12 cellular contexts compared by ENCODE assay signal in the genomic region with DNA sequence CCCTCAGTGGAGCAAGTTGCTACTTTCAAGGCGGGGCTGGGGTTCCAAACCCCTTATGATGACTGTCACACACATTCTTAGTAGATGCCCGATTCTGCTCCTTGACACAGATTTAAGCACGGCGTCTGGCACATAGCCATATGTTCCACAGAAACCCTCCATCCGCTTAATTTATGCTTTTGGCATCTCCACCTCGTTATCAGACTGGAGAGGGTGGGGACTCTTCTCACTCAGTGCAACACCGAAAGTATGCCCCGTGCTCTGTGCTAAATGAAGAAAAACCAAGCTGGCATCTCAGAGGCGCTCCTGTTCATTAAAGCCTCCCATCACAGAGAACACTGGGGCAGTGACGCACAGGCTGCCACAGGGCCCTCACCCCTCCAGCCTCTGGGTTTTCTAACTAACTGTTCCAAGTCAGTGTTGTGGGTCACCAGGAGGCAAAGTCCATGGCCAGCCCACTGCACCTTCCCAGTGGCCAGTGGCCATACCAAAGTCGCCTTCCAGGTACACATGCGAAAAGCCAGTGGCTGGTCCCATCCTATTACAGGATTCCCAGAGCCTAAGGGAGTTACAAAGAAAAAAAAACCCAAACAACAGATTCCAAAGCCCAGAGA. TPM values are rescaled to one million over a fixed set of nuclear protein-coding genes. Genes with fewer than 3 reads are reported as not detected.
DNase-seq lines count a peak whose midpoint lies in the region; ATAC-seq and TF ChIP-seq lines count a peak whose summit lies in the region.
"Had no signal": no experiment of that assay in that cellular context is flagged by ENCODE, and none has a peak within 500 bp of the region (broad histone marks: within the 10 kb centered on the region; RNA-seq: fewer than 3 reads in every experiment).

No MANE protein-coding gene starts in this region.

- peak overlapping the region; percentile 76 for H3K27ac Mint-ChIP-seq in activated CD8-positive, alpha-beta T cell treated with anti-CD3 and anti-CD28 coated beads for 36 hours
- H3K27ac Mint-ChIP-seq in naive thymus-derived CD8-positive, alpha-beta T cell, result peak overlapping the region; percentile 79 to 99 (median 94)
- H3K27ac Mint-ChIP-seq in mesothelial cell of epicardium, result no peak overlapping the region

- peaks cover 90% of the 10 kb centered on the region for H3K4me1 Mint-ChIP-seq in activated CD8-positive, alpha-beta T cell treated with anti-CD3 and anti-CD28 coated beads for 36 hours (ENCODE audit: low read depth)
- H3K4me1 Mint-ChIP-seq in naive thymus-derived CD8-positive, alpha-beta T cell, result peaks cover 45 to 95% (median 90%) of the 10 kb centered on the region in 4 donors
- H3K4me1 Mint-ChIP-seq in mesothelial cell of epicardium, result peaks cover 18% of the 10 kb centered on the region

- peak overlapping the region; percentile 18 for H3K4me3 Mint-ChIP-seq in activated CD8-positive, alpha-beta T cell treated with anti-CD3 and anti-CD28 coated beads for 36 hours
- peak overlapping the region; percentile 19 to 99 (median 80) for H3K4me3 Mint-ChIP-seq in naive thymus-derived CD8-positive, alpha-beta T cell
- H3K4me3 Mint-ChIP-seq in mesothelial cell of epicardium, result no peak overlapping the region

- H3K27me3 Mint-ChIP-seq in activated CD8-positive, alpha-beta T cell treated with anti-CD3 and anti-CD28 coated beads for 36 hours, result no peaks in the 10 kb centered on the region
- H3K27me3 Mint-ChIP-seq in naive thymus-derived CD8-positive, alpha-beta T cell, result no peaks in the 10 kb centered on the region
- H3K27me3 Mint-ChIP-seq in mesothelial cell of epicardium (ENCODE audit: low read depth), result peaks cover 35% of the 10 kb centered on the region

- TF ChIP-seq CTCF in activated CD8-positive, alpha-beta T cell treated with anti-CD3 and anti-CD28 coated beads for 36 hours (IDR thresholded peaks at IDR 0.05), result no peak
- no peak for TF ChIP-seq CTCF in mesothelial cell of epicardium (IDR thresholded peaks at IDR 0.05; ENCODE audit: unreplicated experiment)

- CTCF ChIA-PET in activated CD8-positive, alpha-beta T cell treated with anti-CD3 and anti-CD28 coated beads for 36 hours (lab: Charles Lee), result interaction anchor here (1.0 to 2.8 kb wide), 2 partner anchors 36 to 37 kb away, joined by 3 to 10 read pairs; no protein-coding TSS in a partner anchor

- peak; percentile 55 for ATAC-seq in activated CD8-positive, alpha-beta T cell treated with anti-CD3 and anti-CD28 coated beads for 36 hours
- ATAC-seq in naive thymus-derived CD8-positive, alpha-beta T cell, result peak; percentile 46 to 73
- ATAC-seq in HG03139 (IDR thresholded peaks at IDR 0.05; ENCODE audit: unreplicated experiment), result no peak
- ATAC-seq: Right ventricle myocardium inferior had no signal

- DNase-seq in DMS 273 (lab: John Stamatoyannopoulos, UW; ENCODE audit: unreplicated experiment), result peak; percentile 88
- DNase-seq in NCI-H1105 treated with DMSO at 0.1 percent for 48 hours (lab: John Stamatoyannopoulos, UW), result peak; percentile 64
- DNase-seq in activated CD8-positive, alpha-beta T cell treated with anti-CD3 and anti-CD28 coated beads for 36 hours, result peak; percentile 66
- DNase-seq in naive thymus-derived CD8-positive, alpha-beta T cell, result peak in 5 of 10 donors; percentile 43 to 59 (median 50)
- DNase-seq in Kasumi-1 (lab: John Stamatoyannopoulos, UW), result no peak
- no peak for DNase-seq in mesothelial cell of epicardium (ENCODE audit: low spot score in 2 of 2, unreplicated experiment in 2 of 2)
- DNase-seq: activated effector memory CD4-positive, alpha-beta T cell treated with Interleukin-2 at 50 U/mL for 16 hours; hippocampal formation; left ventricle myocardium inferior; tibial artery had no signal

- intact Hi-C loops in activated CD8-positive, alpha-beta T cell treated with anti-CD3 and anti-CD28 coated beads for 36 hours (cut with micrococcal nuclease), result no loop called here

- POLR2A ChIA-PET in activated CD8-positive, alpha-beta T cell treated with anti-CD3 and anti-CD28 coated beads for 36 hours (lab: Charles Lee), result interaction anchor here (1.2 to 10.7 kb wide), 7 partner anchors 15 to 38 kb away, joined by 3 to 111 read pairs (median 4); no protein-coding TSS in a partner anchor
- POLR2A ChIA-PET in naive thymus-derived CD8-positive, alpha-beta T cell (lab: Charles Lee), result interaction anchor here (0.9 to 25.9 kb wide), 7 partner anchors 17 to 72 kb away, joined by 3 to 643 read pairs (median 5); a partner anchor contains a TSS

- no peaks in the 10 kb centered on the region for H3K9me3 Mint-ChIP-seq in activated CD8-positive, alpha-beta T cell treated with anti-CD3 and anti-CD28 coated beads for 36 hours
- no peaks in the 10 kb centered on the region for H3K9me3 Mint-ChIP-seq in naive thymus-derived CD8-positive, alpha-beta T cell
- H3K9me3 Mint-ChIP-seq in mesothelial cell of epicardium, result no peaks in the 10 kb centered on the region

- peaks cover 49% of the 10 kb centered on the region for H3K36me3 Mint-ChIP-seq in activated CD8-positive, alpha-beta T cell treated with anti-CD3 and anti-CD28 coated beads for 36 hours (ENCODE audit: low read depth)
- H3K36me3 Mint-ChIP-seq in naive thymus-derived CD8-positive, alpha-beta T cell, result peaks cover 0 to 14% (median 3%) of the 10 kb centered on the region in 3 donors
- no peaks in the 10 kb centered on the region for H3K36me3 Mint-ChIP-seq in mesothelial cell of epicardium

RNA-seq across cellular contexts. Expression of a gene that starts 27.3 kb away (rescaled TPM):
- 10 to 100 TPM; 83.6 to 87.8 TPM for total RNA-seq in activated CD8-positive, alpha-beta T cell treated with anti-CD3 and anti-CD28 coated beads for 36 hours
- total RNA-seq in naive thymus-derived CD8-positive, alpha-beta T cell, result 100 to 1,000 TPM; 300 to 322 TPM
- 10 to 100 TPM; 23.4 to 41.9 (median 24.0) TPM for polyA plus RNA-seq in naive thymus-derived CD8-positive, alpha-beta T cell
- 23.1 to 24.8 TPM (median 23.7 TPM) in 3 replicates for total RNA-seq in mesothelial cell of epicardium

Comparison
In these comparisons a context has a peak if more than half of its experiments do, and no peak if none do; other contexts are left out.
1. DNase-seq: peak in DMS 273 (single experiment), NCI-H1105 treated with DMSO at 0.1 percent for 48 hours (single experiment) and activated CD8-positive, alpha-beta T cell treated with anti-CD3 and anti-CD28 coated beads for 36 hours (single experiment); none in Kasumi-1 (0 of 2) and mesothelial cell of epicardium (0 of 2).